Comparison of ENCODE assay signal across 8 cellular contexts in the genomic region with DNA sequence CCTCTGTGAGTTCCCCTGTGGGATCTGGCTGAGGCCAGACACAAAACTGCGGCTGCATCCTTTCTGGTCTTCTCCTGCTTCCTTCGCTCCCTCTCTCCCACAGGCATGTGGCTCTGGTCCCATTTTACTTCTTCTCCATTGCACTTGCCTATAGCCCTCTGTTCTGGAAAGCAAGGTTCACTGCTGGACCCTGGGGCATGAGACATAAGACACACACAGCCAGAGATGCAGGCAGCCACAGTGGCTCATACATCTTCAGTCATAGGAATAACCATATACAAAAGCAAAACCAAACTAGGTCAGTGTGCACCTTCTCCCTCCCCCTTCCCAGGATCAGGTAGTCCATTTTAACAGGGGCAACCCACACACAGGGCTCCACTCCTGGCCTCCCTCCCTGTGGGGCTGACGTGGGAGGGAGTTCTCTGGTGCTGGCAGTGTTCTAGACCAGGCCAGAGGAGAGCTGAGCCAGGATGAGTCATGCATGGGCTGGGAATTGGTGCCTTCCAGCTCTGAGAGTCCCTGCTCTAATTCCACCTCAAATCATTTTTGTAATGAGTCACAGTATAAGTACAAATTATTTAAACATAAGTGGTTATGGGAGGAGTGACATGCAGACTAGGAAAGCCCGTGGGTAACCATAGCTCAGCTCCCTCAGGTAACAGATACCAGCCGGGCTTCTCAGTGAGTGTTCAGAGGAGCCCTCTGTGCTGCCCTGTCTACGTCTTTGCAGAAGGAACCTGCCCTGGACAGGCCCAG. TPM values are rescaled to one million over a fixed set of nuclear protein-coding genes. Genes with fewer than 3 reads are reported as not detected.
DNase-seq lines count a peak whose midpoint lies in the region; ATAC-seq and TF ChIP-seq lines count a peak whose summit lies in the region.

No MANE protein-coding gene starts in this region.

- H3K36me3 Mint-ChIP-seq in HFFc6 (ENCODE audit: low read depth): no peaks in the 10 kb centered on the region; the same call in 1 of the 2 replicates

- H3K27me3 ChIP-seq in AG04450 (ENCODE audit: control insufficient read depth, insufficient read depth, low read length) (no peaks in the 10 kb centered on the region), muscle layer of colon (ENCODE audit: control insufficient read depth in 1 of 2, insufficient read depth in 2 of 2, low read length in 2 of 2) (no peaks in the 10 kb centered on the region)

- no peak overlapping the region for H3K4me3 Mint-ChIP-seq in HFFc6

- peak overlapping the region; percentile 47 for H3K27ac ChIP-seq in AG04450 (ENCODE audit: low read depth, low read length)
- H3K27ac ChIP-seq in muscle layer of colon (ENCODE audit: low read depth, low read length): peak overlapping the region; percentile 21

- POLR2A ChIA-PET in AG04450 (lab: Yijun Ruan, JAX): interaction anchor here (0.7 to 0.8 kb wide), 2 partner anchors 28 to 32 kb away, joined by 3 to 4 read pairs; no protein-coding TSS in a partner anchor

- H3K27ac Mint-ChIP-seq in HFFc6: no peak overlapping the region

- CTCF ChIA-PET in AG04450 (lab: Charles Lee): interaction anchor here (0.6 kb wide), 1 partner anchor 358 kb away, joined by 3 read pairs; a partner anchor contains a TSS

- H3K9me3 Mint-ChIP-seq in HFFc6: peaks cover 14% of the 10 kb centered on the region

- H3K9me3 ChIP-seq in AG04450 (ENCODE audit: control insufficient read depth, insufficient read depth, low read length) (no peaks in the 10 kb centered on the region), muscle layer of colon (ENCODE audit: low read length) (no peaks in the 10 kb centered on the region)

- peaks cover 11% of the 10 kb centered on the region; the same call in 1 of the 2 replicates for H3K4me1 Mint-ChIP-seq in HFFc6 (ENCODE audit: low read depth)

- DNase-seq in AG04450 (ENCODE audit: low read depth, low spot score) (peak; percentile 79), HFFc6 (peak; percentile 83), dermis blood vessel endothelial cell (peak; percentile 25), left lobe of liver (ENCODE audit: low spot score) (no peak), NOMO-1 treated with dmso at 0.1 percent for 144 hours (lab: John Stamatoyannopoulos, UW; ENCODE audit: unreplicated experiment) (no peak), DMS53 (lab: John Stamatoyannopoulos, UW) (no peak)

- H3K4me3 ChIP-seq in AG04450 (ENCODE audit: low read depth, low read length): no peak overlapping the region
- H3K4me3 ChIP-seq in muscle layer of colon (ENCODE audit: low read depth in 1 of 2, low read length in 2 of 2): no peak overlapping the region

- H3K27me3 Mint-ChIP-seq in HFFc6 (ENCODE audit: insufficient read depth): peaks cover 2% of the 10 kb centered on the region; the same call in 1 of the 2 replicates

- ATAC-seq in left lobe of liver (no peak), GM21423 (IDR thresholded peaks at IDR 0.05; ENCODE audit: unreplicated experiment) (no peak)

- H3K9ac ChIP-seq in muscle layer of colon (ENCODE audit: low read length): no peak overlapping the region

- peaks cover 28% of the 10 kb centered on the region for H3K4me1 ChIP-seq in muscle layer of colon (ENCODE audit: insufficient read depth, low read length)

- H3K36me3 ChIP-seq in muscle layer of colon (ENCODE audit: insufficient read depth, low read length): no peaks in the 10 kb centered on the region

- TF ChIP-seq CTCF in AG04450 (IDR thresholded peaks at IDR 0.05; ENCODE audit: low read depth, low read length) (no peak), HFFc6 (IDR thresholded peaks at IDR 0.05) (no peak)

RNA-seq across cellular contexts. Expression of a gene that starts 58.0 kb away (rescaled TPM):
- polyA plus RNA-seq in AG04450 (2011; rRNA removed): 0.19 and 0.25 TPM in 2 replicates
- 0.69 and 0.78 TPM in 2 replicates for polyA minus RNA-seq in AG04450 (2011; rRNA and poly(A)+ RNA removed)
- total RNA-seq in HFFc6 (2021; fragmentation: NEBNext Ultra II Directional; extraction: Animal tissue kit (Norgen Biotek cat#: 25700)): not detected
- total RNA-seq in dermis blood vessel endothelial cell (0.17 TPM in 1 of 2 replicates, not detected in the other), left lobe of liver (not detected)

Comparison
In these comparisons a context has a peak if more than half of its experiments do, and no peak if none do; other contexts are left out.
1. DNase-seq: peak in AG04450 (single experiment), HFFc6 (single experiment) and dermis blood vessel endothelial cell (single experiment); none in left lobe of liver (single experiment), NOMO-1 treated with dmso at 0.1 percent for 144 hours (single experiment) and DMS53 (single experiment).